In the genomic region with DNA sequence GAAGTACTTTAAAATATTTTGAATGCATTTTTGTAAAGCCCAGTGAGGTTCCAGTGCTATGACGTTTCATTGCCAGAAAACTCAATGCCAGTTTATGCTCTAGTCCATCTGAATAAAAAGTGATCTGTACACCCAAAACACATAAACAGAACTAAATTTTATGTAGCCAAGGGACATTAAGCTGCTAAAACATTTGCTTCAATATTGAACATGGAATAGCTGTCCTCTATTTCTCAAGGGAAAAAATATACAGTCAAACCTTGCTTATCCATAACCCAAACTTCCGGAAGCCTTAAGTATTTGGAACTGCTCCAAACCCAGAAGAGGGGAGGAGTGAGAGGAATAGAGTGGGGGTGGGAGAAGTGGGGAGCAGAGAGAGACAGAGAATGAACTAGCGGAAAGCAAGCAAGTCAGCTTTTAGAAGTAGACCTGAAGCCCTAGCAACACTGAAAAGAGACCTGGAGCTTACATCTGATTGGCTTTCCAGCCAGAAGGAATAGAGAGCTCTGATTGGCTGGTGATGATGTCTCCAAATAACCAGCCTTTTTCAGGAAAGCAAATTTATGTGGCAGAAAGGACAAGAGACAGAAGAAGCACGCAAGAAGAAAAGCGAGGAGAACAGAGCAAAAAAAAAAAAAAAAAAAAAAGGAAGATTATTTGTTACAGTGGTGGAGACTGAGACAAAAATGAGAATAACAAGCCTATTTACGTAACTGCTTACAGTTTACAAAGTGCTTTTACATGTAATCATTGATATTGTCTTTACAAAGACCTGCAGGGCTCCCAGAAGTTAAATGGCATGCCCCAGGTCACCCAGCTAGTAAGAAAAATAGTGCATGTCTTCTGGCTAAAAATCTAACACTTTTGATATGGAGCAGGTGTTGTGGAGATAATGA, we compare ENCODE assay signal across 8 cellular contexts.
A peak's percentile ranks its signal among the peaks of the same experiment; 100 is the strongest.
DNase-seq lines count a peak whose midpoint lies in the region; ATAC-seq and TF ChIP-seq lines count a peak whose summit lies in the region.

No MANE protein-coding gene starts in this region.

- no peaks in the 10 kb centered on the region for H3K9me2 ChIP-seq in PC-9 (ENCODE audit: insufficient read depth)

- POLR2A ChIA-PET in PC-9 (lab: Charles Lee; ENCODE audit: unreplicated experiment), result interaction anchor here (0.6 kb wide), 1 partner anchor 144 kb away, joined by 4 read pairs; no protein-coding TSS in a partner anchor
- POLR2A ChIA-PET in activated CD4-positive, alpha-beta T cell treated with anti-CD3 and anti-CD28 coated beads, Interleukin-2, amount 10 ng/mL, durations not matched to agents 7 days and 5 days (lab: Charles Lee), result no interaction called here

- H3K4me1 Mint-ChIP-seq in activated CD4-positive, alpha-beta T cell treated with anti-CD3 and anti-CD28 coated beads, Interleukin-2, amount 10 ng/mL, durations not matched to agents 7 days and 5 days, result peaks cover 36% of the 10 kb centered on the region

- H3K4me3 Mint-ChIP-seq in activated CD4-positive, alpha-beta T cell treated with anti-CD3 and anti-CD28 coated beads, Interleukin-2, amount 10 ng/mL, durations not matched to agents 7 days and 5 days, result no peak overlapping the region

- no peaks in the 10 kb centered on the region for H3K27me3 Mint-ChIP-seq in activated CD4-positive, alpha-beta T cell treated with anti-CD3 and anti-CD28 coated beads, Interleukin-2, amount 10 ng/mL, durations not matched to agents 7 days and 5 days

- TF ChIP-seq CTCF in PC-9 (conservative IDR thresholded peaks at IDR 0.05), result no peak

- DNase-seq in PC-9 (no peak), lung microvascular endothelial cell (ENCODE audit: low read depth in 2 of 2) (peak; percentile 63 to 70), aorta (no peak), NCI-H1930 (lab: John Stamatoyannopoulos, UW) (no peak)
- no peak for DNase-seq in effector memory CD4-positive, alpha-beta T cell
- no peak for DNase-seq in activated CD4-positive, alpha-beta T cell treated with anti-CD3 and anti-CD28 coated beads, Interleukin-2, amount 10 ng/mL, durations not matched to agents 7 days and 5 days

- peak; percentile 38 for ATAC-seq in GM18498 (IDR thresholded peaks at IDR 0.05; ENCODE audit: unreplicated experiment)
- ATAC-seq in HG02840 (IDR thresholded peaks at IDR 0.05; ENCODE audit: low FRiP score, unreplicated experiment), result peak; percentile 38
- ATAC-seq in aorta (ENCODE audit: low FRiP score), result peak; percentile 88

- H3K4me2 ChIP-seq in PC-9, result peak overlapping the region; percentile 76

- H3K27ac ChIP-seq in PC-9 (0 out of 2 replicates have a peak overlapping the region, but pooled peaks have one; percentile 60), aorta (ENCODE audit: low read depth in 1 of 2, low read length in 2 of 2) (peak overlapping the region; percentile 57 to 67)
- peak overlapping the region; percentile 83 for H3K27ac ChIP-seq in effector memory CD4-positive, alpha-beta T cell (ENCODE audit: insufficient read depth, low read length, poor library complexity, severe bottlenecking)

- H3F3A ChIP-seq in PC-9 (ENCODE audit: insufficient read depth, low read depth), result peaks cover 19% of the 10 kb centered on the region

- intact Hi-C loops in PC-9 (cut with micrococcal nuclease; ENCODE audit: unreplicated experiment), result no loop called here
- intact Hi-C loops in aorta (cut with DNase I), result loop anchor here (5.0 to 10.0 kb wide), 3 partner anchors 162 to 302 kb away; no protein-coding TSS in a partner anchor

- no peak overlapping the region for H3K27ac Mint-ChIP-seq in activated CD4-positive, alpha-beta T cell treated with anti-CD3 and anti-CD28 coated beads, Interleukin-2, amount 10 ng/mL, durations not matched to agents 7 days and 5 days

- WGBS in aorta, 2 donors, result 2 to 4% methylated on average over 6 of the region's 6 CpGs

- no peaks in the 10 kb centered on the region for H3K27me3 ChIP-seq in PC-9 (ENCODE audit: insufficient read depth, low read depth)
- H3K27me3 ChIP-seq in effector memory CD4-positive, alpha-beta T cell (replicated peaks; ENCODE audit: control insufficient read depth, insufficient read depth, low read length, poor library complexity, severe bottlenecking), result no peaks in the 10 kb centered on the region
- H3K27me3 ChIP-seq in aorta (ENCODE audit: control insufficient read depth in 1 of 2, insufficient read depth in 2 of 2, low read length in 1 of 2), result no peaks in the 10 kb centered on the region

- H3K36me3 Mint-ChIP-seq in activated CD4-positive, alpha-beta T cell treated with anti-CD3 and anti-CD28 coated beads, Interleukin-2, amount 10 ng/mL, durations not matched to agents 7 days and 5 days (ENCODE audit: low read depth), result peaks cover 17% of the 10 kb centered on the region

- CTCF ChIA-PET in PC-9 (lab: Charles Lee), result interaction anchor here (0.7 kb wide), 1 partner anchor 19 kb away, joined by 4 read pairs; no protein-coding TSS in a partner anchor
- CTCF ChIA-PET in activated CD4-positive, alpha-beta T cell treated with anti-CD3 and anti-CD28 coated beads, Interleukin-2, amount 10 ng/mL, durations not matched to agents 7 days and 5 days (lab: Charles Lee), result interaction anchor here (1.0 to 3.6 kb wide), 6 partner anchors 9 to 567 kb away, joined by 3 to 14 read pairs (median 5); no protein-coding TSS in a partner anchor

- no peaks in the 10 kb centered on the region for H3K79me2 ChIP-seq in PC-9 (ENCODE audit: low read depth)

- H2AFZ ChIP-seq in PC-9, result no peak overlapping the region

- H3K9me3 ChIP-seq in PC-9 (ENCODE audit: insufficient read depth, low read depth) (no peaks in the 10 kb centered on the region), aorta (ENCODE audit: control insufficient read depth, low read length) (no peaks in the 10 kb centered on the region)
- H3K9me3 ChIP-seq in effector memory CD4-positive, alpha-beta T cell (ENCODE audit: control insufficient read depth, low read length), result no peaks in the 10 kb centered on the region

- no peaks in the 10 kb centered on the region for H4K20me1 ChIP-seq in PC-9 (ENCODE audit: insufficient read depth)

- no TSS peak for BruUV-seq in PC-9 (replicated peaks; lab: Mats Ljungman, UMichigan)

- H3K4me1 ChIP-seq in PC-9 (replicated peaks; ENCODE audit: insufficient read depth), result peaks cover 26% of the 10 kb centered on the region
- peaks cover 32% of the 10 kb centered on the region for H3K4me1 ChIP-seq in effector memory CD4-positive, alpha-beta T cell (ENCODE audit: control insufficient read depth, insufficient read depth, low read length, poor library complexity, severe bottlenecking)
- H3K4me1 ChIP-seq in aorta (ENCODE audit: control insufficient read depth in 1 of 2, insufficient read depth in 2 of 2, low read length in 2 of 2), result no peaks in the 10 kb centered on the region

- H3K9me3 Mint-ChIP-seq in activated CD4-positive, alpha-beta T cell treated with anti-CD3 and anti-CD28 coated beads, Interleukin-2, amount 10 ng/mL, durations not matched to agents 7 days and 5 days, result peaks cover 9% of the 10 kb centered on the region

- no peak overlapping the region for H3K4me3 ChIP-seq in PC-9
- no peak overlapping the region for H3K4me3 ChIP-seq in effector memory CD4-positive, alpha-beta T cell (ENCODE audit: insufficient read depth, low read depth, low read length, poor library complexity, severe bottlenecking)
- H3K4me3 ChIP-seq in aorta (ENCODE audit: low read length in 2 of 2), result peak overlapping the region; percentile 31 to 90

- no peaks in the 10 kb centered on the region for H3K36me3 ChIP-seq in PC-9 (ENCODE audit: low read depth)
- no peaks in the 10 kb centered on the region for H3K36me3 ChIP-seq in effector memory CD4-positive, alpha-beta T cell (ENCODE audit: control insufficient read depth, insufficient read depth, low read length)
- no peaks in the 10 kb centered on the region for H3K36me3 ChIP-seq in aorta (ENCODE audit: control insufficient read depth in 1 of 2, insufficient read depth in 2 of 2, low read length in 1 of 2)

Comparison
In these comparisons a context has a peak if more than half of its experiments do, and no peak if none do; other contexts are left out.
1. ATAC-seq: peak in every context shown above with its lines; median percentile 88 in aorta; 38 in GM18498; 38 in HG02840.
2. DNase-seq: peak in lung microvascular endothelial cell (2 of 2); none in PC-9 (0 of 2), effector memory CD4-positive, alpha-beta T cell (0 of 3), aorta (0 of 2), NCI-H1930 (0 of 2) and activated CD4-positive, alpha-beta T cell treated with anti-CD3 and anti-CD28 coated beads, Interleukin-2, amount 10 ng/mL, durations not matched to agents 7 days and 5 days (single experiment).
3. H3K4me3 ChIP-seq: peak in aorta (2 of 2); none in PC-9 (single experiment) and effector memory CD4-positive, alpha-beta T cell (single experiment).
4. Peak in every context shown above with its lines, with median percentiles within 50 percentile points of each other: H3K27ac ChIP-seq.